ENCODE assay signal across 1 cellular context in the genomic region with DNA sequence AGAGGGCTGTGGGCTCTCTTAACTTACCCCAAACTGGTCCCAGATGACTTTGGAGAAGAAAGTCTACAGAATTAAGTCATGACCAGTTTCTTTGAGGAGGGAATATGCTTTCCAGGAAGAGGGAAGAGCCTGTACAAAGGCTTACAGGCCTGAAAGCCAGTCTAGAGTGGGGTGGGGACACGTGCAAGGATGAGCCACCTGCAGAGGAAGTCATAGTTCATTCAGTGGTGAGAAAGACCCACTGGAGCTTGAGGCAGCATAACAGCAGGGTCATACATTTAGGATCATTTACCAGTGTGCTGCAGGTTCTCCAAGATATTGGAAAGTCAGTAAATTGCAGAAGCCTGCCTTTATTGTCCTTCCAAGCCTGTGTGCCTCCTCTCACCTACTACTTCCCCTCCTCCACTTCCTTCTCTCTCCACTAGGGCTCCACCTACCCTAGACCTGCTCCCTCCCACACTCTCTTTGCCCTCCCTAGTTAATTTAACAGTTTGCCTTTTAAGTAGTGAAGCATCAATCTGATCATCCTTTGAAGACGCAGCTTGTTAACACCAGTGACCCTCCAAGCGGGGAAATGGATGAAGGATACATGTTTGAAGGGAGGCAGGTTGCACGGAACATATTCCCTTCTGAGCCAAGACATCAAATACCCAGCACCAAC.
TF ChIP-seq lines count a peak whose summit lies in the region.

No MANE protein-coding gene starts in this region.

TF ChIP-seq in WTC11, 78 proteins besides CTCF, POLR2A, EP300 and RAD21 (continued from another document):
- TF ChIP-seq ZNF281 (CRISPR knock-in tag; IDR thresholded peaks at IDR 0.05) (no peak), NR1H2 (CRISPR knock-in tag; IDR thresholded peaks at IDR 0.05) (no peak), CREM (CRISPR knock-in tag; IDR thresholded peaks at IDR 0.05) (no peak), HMGA2 (CRISPR knock-in tag; IDR thresholded peaks at IDR 0.05) (no peak), AR (CRISPR knock-in tag; IDR thresholded peaks at IDR 0.05) (no peak), GTF2I (CRISPR knock-in tag; conservative IDR thresholded peaks at IDR 0.05) (no peak), EMX1 (CRISPR knock-in tag; IDR thresholded peaks at IDR 0.05) (no peak), FOXP4 (CRISPR knock-in tag; IDR thresholded peaks at IDR 0.05) (no peak)
- TF ChIP-seq, protein P1, sequence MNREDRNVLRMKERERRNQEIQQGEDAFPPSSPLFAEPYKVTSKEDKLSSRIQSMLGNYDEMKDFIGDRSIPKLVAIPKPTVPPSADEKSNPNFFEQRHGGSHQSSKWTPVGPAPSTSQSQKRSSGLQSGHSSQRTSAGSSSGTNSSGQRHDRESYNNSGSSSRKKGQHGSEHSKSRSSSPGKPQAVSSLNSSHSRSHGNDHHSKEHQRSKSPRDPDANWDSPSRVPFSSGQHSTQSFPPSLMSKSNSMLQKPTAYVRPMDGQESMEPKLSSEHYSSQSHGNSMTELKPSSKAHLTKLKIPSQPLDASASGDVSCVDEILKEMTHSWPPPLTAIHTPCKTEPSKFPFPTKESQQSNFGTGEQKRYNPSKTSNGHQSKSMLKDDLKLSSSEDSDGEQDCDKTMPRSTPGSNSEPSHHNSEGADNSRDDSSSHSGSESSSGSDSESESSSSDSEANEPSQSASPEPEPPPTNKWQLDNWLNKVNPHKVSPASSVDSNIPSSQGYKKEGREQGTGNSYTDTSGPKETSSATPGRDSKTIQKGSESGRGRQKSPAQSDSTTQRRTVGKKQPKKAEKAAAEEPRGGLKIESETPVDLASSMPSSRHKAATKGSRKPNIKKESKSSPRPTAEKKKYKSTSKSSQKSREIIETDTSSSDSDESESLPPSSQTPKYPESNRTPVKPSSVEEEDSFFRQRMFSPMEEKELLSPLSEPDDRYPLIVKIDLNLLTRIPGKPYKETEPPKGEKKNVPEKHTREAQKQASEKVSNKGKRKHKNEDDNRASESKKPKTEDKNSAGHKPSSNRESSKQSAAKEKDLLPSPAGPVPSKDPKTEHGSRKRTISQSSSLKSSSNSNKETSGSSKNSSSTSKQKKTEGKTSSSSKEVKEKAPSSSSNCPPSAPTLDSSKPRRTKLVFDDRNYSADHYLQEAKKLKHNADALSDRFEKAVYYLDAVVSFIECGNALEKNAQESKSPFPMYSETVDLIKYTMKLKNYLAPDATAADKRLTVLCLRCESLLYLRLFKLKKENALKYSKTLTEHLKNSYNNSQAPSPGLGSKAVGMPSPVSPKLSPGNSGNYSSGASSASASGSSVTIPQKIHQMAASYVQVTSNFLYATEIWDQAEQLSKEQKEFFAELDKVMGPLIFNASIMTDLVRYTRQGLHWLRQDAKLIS (CRISPR knock-in tag; IDR thresholded peaks at IDR 0.05; ENCODE audit: borderline replicate concordance), result no peak
- TF ChIP-seq, protein P2, sequence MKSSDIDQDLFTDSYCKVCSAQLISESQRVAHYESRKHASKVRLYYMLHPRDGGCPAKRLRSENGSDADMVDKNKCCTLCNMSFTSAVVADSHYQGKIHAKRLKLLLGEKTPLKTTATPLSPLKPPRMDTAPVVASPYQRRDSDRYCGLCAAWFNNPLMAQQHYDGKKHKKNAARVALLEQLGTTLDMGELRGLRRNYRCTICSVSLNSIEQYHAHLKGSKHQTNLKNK (CRISPR knock-in tag; IDR thresholded peaks at IDR 0.05), result no peak
TF ChIP-seq in WTC11: peak in this region for 0.
